36 cellular contexts compared by ENCODE assay signal in genomic region chr10:81722405-81722804, GRCh38.
"Had no signal": no experiment of that assay in that cellular context is flagged by ENCODE, and none has a peak within 500 bp of the region (broad histone marks: within the 10 kb centered on the region; RNA-seq: fewer than 3 reads in every experiment).

No MANE protein-coding gene starts in this region.

- DNase-seq: activated B cell treated with CpG ODN at 0.5 μM for 24 hours; activated CD4-positive, alpha-beta memory T cell treated with anti-CD3 and anti-CD28 coated beads, Interleukin-2, amount 10 ng/mL, durations not matched to agents 7 days and 5 days; activated CD4-positive, alpha-beta T cell treated with anti-CD3 and anti-CD28 coated beads for 48 hours; activated CD4-positive, alpha-beta T cell treated with anti-CD3 and anti-CD28 coated beads, Interleukin-2, amount 10 ng/mL, durations not matched to agents 7 days and 5 days; activated CD4-positive, alpha-beta T cell treated with anti-CD3 and anti-CD28 coated beads, Interleukin-2, amount 50 U/mL, for 48 hours; activated CD4-positive, CD25-positive, alpha-beta regulatory T cell treated with anti-CD3 and anti-CD28 coated beads, Interleukin-2, amount 50 U/mL, for 72 hours; activated CD8-positive, alpha-beta memory T cell treated with anti-CD3 and anti-CD28 coated beads for 24 hours; activated CD8-positive, alpha-beta memory T cell treated with anti-CD3 and anti-CD28 coated beads, Interleukin-2, amount 10 ng/mL, durations not matched to agents 7 days and 5 days; activated CD8-positive, alpha-beta memory T cell treated with anti-CD3 and anti-CD28 coated beads, Interleukin-2, amount 50 U/mL, for 48 hours; activated CD8-positive, alpha-beta T cell treated with anti-CD3 and anti-CD28 coated beads, Interleukin-2, amount 10 ng/mL, durations not matched to agents 7 days and 5 days; activated effector memory CD4-positive, alpha-beta T cell treated with anti-CD3 and anti-CD28 coated beads, Interleukin-2, amount 50 U/mL, for 16 hours; activated gamma-delta T cell treated with Interleukin-2 at 50 U/mL for 16 hours; activated naive CD4-positive, alpha-beta T cell; activated naive CD4-positive, alpha-beta T cell treated with anti-CD3 and anti-CD28 coated beads for 36 hours; activated naive CD4-positive, alpha-beta T cell treated with anti-CD3 and anti-CD28 coated beads, Interleukin-2, amount 50 U/mL, for 16 hours; activated naive CD8-positive, alpha-beta T cell treated with anti-CD3 and anti-CD28 coated beads for 36 hours; activated T-cell treated with anti-CD3 and anti-CD28 coated beads, Interleukin-2, amount 50 U/mL, for 4 hours; activated T-cell treated with anti-CD3 and anti-CD28 coated beads, Interleukin-2, amount 50 U/mL, for 72 hours; adrenal gland; amniotic stem cell; aorta; body of pancreas; brain microvascular endothelial cell; central memory CD4-positive, alpha-beta T cell; T-helper 1 cell; T-helper 2 cell; T-helper 9 cell had no signal

- H3K27me3 ChIP-seq: adrenal gland, body of pancreas, brain microvascular endothelial cell, breast epithelium had no signal

- H3K36me3 Mint-ChIP-seq: activated CD8-positive, alpha-beta memory T cell treated with anti-CD3 and anti-CD28 coated beads, Interleukin-2, amount 10 ng/mL, durations not matched to agents 7 days and 5 days had no signal

- ATAC-seq: activated CD8-positive, alpha-beta memory T cell treated with anti-CD3 and anti-CD28 coated beads, Interleukin-2, amount 10 ng/mL, durations not matched to agents 7 days and 5 days; activated CD8-positive, alpha-beta T cell treated with anti-CD3 and anti-CD28 coated beads, Interleukin-2, amount 10 ng/mL, durations not matched to agents 7 days and 5 days; activated naive CD4-positive, alpha-beta T cell treated with anti-CD3 and anti-CD28 coated beads, Interleukin-2, amount 50 U/mL, for 72 hours; activated T-cell treated with anti-CD3 and anti-CD28 coated beads, Interleukin-2, amount 50 U/mL, for 4 hours; activated T-cell treated with anti-CD3 and anti-CD28 coated beads, Interleukin-2, amount 50 U/mL, for 72 hours; activated T-helper 17 cell treated with anti-CD3 and anti-CD28 coated beads, Interleukin-2, amount 50 U/mL, for 72 hours; body of pancreas had no signal

- H3K4me3 Mint-ChIP-seq: activated B cell treated with CpG ODN at 0.5 μM for 24 hours; activated CD4-positive, alpha-beta memory T cell treated with anti-CD3 and anti-CD28 coated beads, Interleukin-2, amount 10 ng/mL, durations not matched to agents 7 days and 5 days; activated CD4-positive, alpha-beta T cell treated with anti-CD3 and anti-CD28 coated beads, Interleukin-2, amount 10 ng/mL, durations not matched to agents 7 days and 5 days; activated CD8-positive, alpha-beta memory T cell treated with anti-CD3 and anti-CD28 coated beads, Interleukin-2, amount 10 ng/mL, durations not matched to agents 7 days and 5 days; activated CD8-positive, alpha-beta T cell treated with anti-CD3 and anti-CD28 coated beads, Interleukin-2, amount 10 ng/mL, durations not matched to agents 7 days and 5 days; activated naive CD4-positive, alpha-beta T cell treated with anti-CD3 and anti-CD28 coated beads for 36 hours; activated naive CD8-positive, alpha-beta T cell treated with anti-CD3 and anti-CD28 coated beads for 36 hours; activated T-cell treated with anti-CD3 and anti-CD28 coated beads, Interleukin-2, amount 50 U/mL, for 4 hours; activated T-cell treated with anti-CD3 and anti-CD28 coated beads, Interleukin-2, amount 50 U/mL, for 72 hours; activated T-helper 1 cell treated with anti-CD3 and anti-CD28 coated beads, Interleukin-12 subunit alpha, Interleukin-12 subunit beta, Interleukin-2, Interleukin-4 antibody, amounts not matched to agents 30 ng/mL and 10 ng/mL and 1 ng/mL, durations not matched to agents 14 hours and 24 hours and 36 hours; activated T-helper 17 cell treated with anti-CD3 and anti-CD28 coated beads, Interleukin-2, amount 50 U/mL, for 72 hours; T-helper 1 cell treated with Interleukin-12 subunit alpha and Interleukin-12 subunit beta and Interleukin-4 antibody, amounts not matched to agents 30 μg/mL and 1 μg/mL, for 36 hours; T-helper 2 cell treated with Interferon-gamma antibody and Interleukin-4, amounts not matched to agents 5 μg/mL and 100 μg/mL, for 36 hours had no signal

- FAIRE-seq: astrocyte, TTC549 had no signal

- H3K4me3 ChIP-seq: adrenal gland, body of pancreas, breast epithelium had no signal

- H3K9me3 ChIP-seq: adrenal gland, body of pancreas, breast epithelium had no signal

- H3K36me3 ChIP-seq: adrenal gland, brain microvascular endothelial cell, breast epithelium had no signal

- H3K27ac ChIP-seq: adrenal gland, body of pancreas, brain microvascular endothelial cell, breast epithelium, VCaP had no signal

- H3K27ac Mint-ChIP-seq: activated B cell treated with CpG ODN at 0.5 μM for 24 hours; activated CD4-positive, alpha-beta memory T cell treated with anti-CD3 and anti-CD28 coated beads, Interleukin-2, amount 10 ng/mL, durations not matched to agents 7 days and 5 days; activated CD4-positive, alpha-beta T cell treated with anti-CD3 and anti-CD28 coated beads, Interleukin-2, amount 10 ng/mL, durations not matched to agents 7 days and 5 days; activated CD8-positive, alpha-beta memory T cell treated with anti-CD3 and anti-CD28 coated beads, Interleukin-2, amount 10 ng/mL, durations not matched to agents 7 days and 5 days; activated CD8-positive, alpha-beta T cell treated with anti-CD3 and anti-CD28 coated beads, Interleukin-2, amount 10 ng/mL, durations not matched to agents 7 days and 5 days; activated naive CD4-positive, alpha-beta T cell treated with anti-CD3 and anti-CD28 coated beads for 36 hours; activated naive CD4-positive, alpha-beta T cell treated with anti-CD3 and anti-CD28 coated beads, Interleukin-2, amount 50 U/mL, for 72 hours; activated naive CD8-positive, alpha-beta T cell treated with anti-CD3 and anti-CD28 coated beads for 36 hours; activated T-cell treated with anti-CD3 and anti-CD28 coated beads, Interleukin-2, amount 50 U/mL, for 72 hours; activated T-helper 1 cell treated with anti-CD3 and anti-CD28 coated beads, Interleukin-12 subunit alpha, Interleukin-12 subunit beta, Interleukin-2, Interleukin-4 antibody, amounts not matched to agents 30 ng/mL and 10 ng/mL and 1 ng/mL, durations not matched to agents 14 hours and 24 hours and 36 hours; activated T-helper 17 cell treated with anti-CD3 and anti-CD28 coated beads, Interleukin-2, amount 50 U/mL, for 72 hours; T-helper 1 cell treated with Interleukin-12 subunit alpha and Interleukin-12 subunit beta and Interleukin-4 antibody, amounts not matched to agents 30 μg/mL and 1 μg/mL, for 36 hours; T-helper 2 cell treated with Interferon-gamma antibody and Interleukin-4, amounts not matched to agents 5 μg/mL and 100 μg/mL, for 36 hours had no signal

- H3K4me1 ChIP-seq: adrenal gland, body of pancreas, breast epithelium had no signal

- H3K27me3 Mint-ChIP-seq: activated B cell treated with CpG ODN at 0.5 μM for 24 hours; activated CD4-positive, alpha-beta memory T cell treated with anti-CD3 and anti-CD28 coated beads, Interleukin-2, amount 10 ng/mL, durations not matched to agents 7 days and 5 days; activated CD4-positive, alpha-beta T cell treated with anti-CD3 and anti-CD28 coated beads, Interleukin-2, amount 10 ng/mL, durations not matched to agents 7 days and 5 days; activated CD8-positive, alpha-beta memory T cell treated with anti-CD3 and anti-CD28 coated beads, Interleukin-2, amount 10 ng/mL, durations not matched to agents 7 days and 5 days; activated naive CD8-positive, alpha-beta T cell treated with anti-CD3 and anti-CD28 coated beads for 36 hours; activated T-helper 17 cell treated with anti-CD3 and anti-CD28 coated beads, Interleukin-2, amount 50 U/mL, for 72 hours had no signal

- H3K9me3 Mint-ChIP-seq: activated CD4-positive, alpha-beta memory T cell treated with anti-CD3 and anti-CD28 coated beads, Interleukin-2, amount 10 ng/mL, durations not matched to agents 7 days and 5 days; activated naive CD4-positive, alpha-beta T cell treated with anti-CD3 and anti-CD28 coated beads for 36 hours; activated naive CD8-positive, alpha-beta T cell treated with anti-CD3 and anti-CD28 coated beads for 36 hours; activated T-helper 1 cell treated with anti-CD3 and anti-CD28 coated beads, Interleukin-12 subunit alpha, Interleukin-12 subunit beta, Interleukin-2, Interleukin-4 antibody, amounts not matched to agents 30 ng/mL and 10 ng/mL and 1 ng/mL, durations not matched to agents 14 hours and 24 hours and 36 hours; T-helper 1 cell treated with Interleukin-12 subunit alpha and Interleukin-12 subunit beta and Interleukin-4 antibody, amounts not matched to agents 30 μg/mL and 1 μg/mL, for 36 hours; T-helper 2 cell treated with Interferon-gamma antibody and Interleukin-4, amounts not matched to agents 5 μg/mL and 100 μg/mL, for 36 hours had no signal

- H3K4me1 Mint-ChIP-seq: activated CD4-positive, alpha-beta memory T cell treated with anti-CD3 and anti-CD28 coated beads, Interleukin-2, amount 10 ng/mL, durations not matched to agents 7 days and 5 days; activated CD8-positive, alpha-beta memory T cell treated with anti-CD3 and anti-CD28 coated beads, Interleukin-2, amount 10 ng/mL, durations not matched to agents 7 days and 5 days; activated T-helper 17 cell treated with anti-CD3 and anti-CD28 coated beads, Interleukin-2, amount 50 U/mL, for 72 hours had no signal
